11 cellular contexts compared by ENCODE assay signal in the genomic region with DNA sequence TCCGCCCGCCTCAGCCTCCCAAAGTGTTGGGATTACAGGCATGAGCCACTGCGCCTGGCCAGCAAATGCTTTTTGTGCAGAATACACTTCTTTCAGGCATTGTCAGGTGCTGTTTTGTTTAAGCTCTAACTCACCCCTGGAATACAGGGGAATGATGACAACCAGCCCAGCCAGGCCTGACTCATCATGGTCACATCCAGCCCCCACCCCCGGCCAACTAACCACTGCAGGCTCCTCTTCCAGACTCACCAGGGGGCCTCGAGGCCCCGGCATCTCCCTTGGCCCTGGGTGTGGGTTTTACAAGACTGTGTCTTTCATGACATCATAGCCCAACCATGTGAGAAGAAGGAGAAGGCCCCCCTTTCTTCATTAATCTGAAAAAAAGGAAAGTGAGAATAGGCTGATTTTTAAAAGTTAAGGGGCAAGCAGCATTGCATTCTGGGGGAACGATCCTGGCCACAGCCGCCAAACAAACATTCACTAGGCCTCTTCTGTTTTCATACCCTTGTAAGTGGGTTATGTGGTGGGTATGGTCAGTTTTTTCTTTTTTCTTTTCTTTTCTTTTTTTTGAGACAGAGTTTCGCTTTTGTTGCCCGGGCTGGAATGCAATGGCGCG. TPM values are rescaled to one million over a fixed set of nuclear protein-coding genes. Genes with fewer than 3 reads are reported as not detected.
DNase-seq lines count a peak whose midpoint lies in the region; ATAC-seq, FAIRE-seq and TF ChIP-seq lines count a peak whose summit lies in the region.
"Had no signal": no experiment of that assay in that cellular context is flagged by ENCODE, and none has a peak within 500 bp of the region (broad histone marks: within the 10 kb centered on the region; RNA-seq: fewer than 3 reads in every experiment).

No MANE protein-coding gene starts in this region.

- no peaks in the 10 kb centered on the region for H3K4me1 Mint-ChIP-seq in activated CD4-positive, alpha-beta memory T cell treated with anti-CD3 and anti-CD28 coated beads for 36 hours (ENCODE audit: low read depth)
- H3K4me1 Mint-ChIP-seq in activated CD4-positive, alpha-beta memory T cell treated with anti-CD3 and anti-CD28 coated beads, Interleukin-2, amount 10 ng/mL, durations not matched to agents 7 days and 5 days, result peaks cover 2% of the 10 kb centered on the region
- peaks cover 37% of the 10 kb centered on the region for H3K4me1 Mint-ChIP-seq in astrocyte (ENCODE audit: low read depth, unreplicated experiment)

- ATAC-seq in HG03280 (IDR thresholded peaks at IDR 0.05; ENCODE audit: unreplicated experiment) (no peak), GM21576 (IDR thresholded peaks at IDR 0.05; ENCODE audit: unreplicated experiment) (no peak)

- TF ChIP-seq CTCF in astrocyte (IDR thresholded peaks at IDR 0.05; ENCODE audit: insufficient read depth, low read depth, low read length) (no peak), coronary artery (IDR thresholded peaks at IDR 0.05) (no peak)

- H3K4me3 Mint-ChIP-seq in activated CD4-positive, alpha-beta memory T cell treated with anti-CD3 and anti-CD28 coated beads for 36 hours, result no peak overlapping the region
- no peak overlapping the region for H3K4me3 Mint-ChIP-seq in activated CD4-positive, alpha-beta memory T cell treated with anti-CD3 and anti-CD28 coated beads, Interleukin-2, amount 10 ng/mL, durations not matched to agents 7 days and 5 days
- peak overlapping the region; percentile 40 for H3K4me3 Mint-ChIP-seq in astrocyte (ENCODE audit: unreplicated experiment)

- H3K4me1 ChIP-seq in astrocyte (ENCODE audit: insufficient read depth, low read length), result peaks cover 43% of the 10 kb centered on the region

- H3K27ac ChIP-seq in astrocyte (ENCODE audit: low read depth, low read length), result peak overlapping the region; percentile 98
- peak overlapping the region in 1 of 2 donors; percentile 82 for H3K27ac ChIP-seq in coronary artery

- POLR2A ChIA-PET in activated CD4-positive, alpha-beta memory T cell treated with anti-CD3 and anti-CD28 coated beads for 36 hours (lab: Charles Lee), result no interaction called here
- POLR2A ChIA-PET in activated CD4-positive, alpha-beta memory T cell treated with anti-CD3 and anti-CD28 coated beads, Interleukin-2, amount 10 ng/mL, durations not matched to agents 7 days and 5 days (lab: Charles Lee), result no interaction called here

- FAIRE-seq in astrocyte (lab: Jason Lieb, UNC), result peak; percentile 73
- no peak for FAIRE-seq in urothelium cell line (lab: Jason Lieb, UNC)
- FAIRE-seq: frontal cortex had no signal

- no peaks in the 10 kb centered on the region for H3K36me3 Mint-ChIP-seq in activated CD4-positive, alpha-beta memory T cell treated with anti-CD3 and anti-CD28 coated beads for 36 hours
- no peaks in the 10 kb centered on the region for H3K36me3 Mint-ChIP-seq in activated CD4-positive, alpha-beta memory T cell treated with anti-CD3 and anti-CD28 coated beads, Interleukin-2, amount 10 ng/mL, durations not matched to agents 7 days and 5 days (ENCODE audit: low read depth)
- H3K36me3 Mint-ChIP-seq in astrocyte (ENCODE audit: low read depth, unreplicated experiment), result peaks cover 7% of the 10 kb centered on the region

- no peaks in the 10 kb centered on the region for H3K9me3 Mint-ChIP-seq in activated CD4-positive, alpha-beta memory T cell treated with anti-CD3 and anti-CD28 coated beads for 36 hours
- no peaks in the 10 kb centered on the region for H3K9me3 Mint-ChIP-seq in activated CD4-positive, alpha-beta memory T cell treated with anti-CD3 and anti-CD28 coated beads, Interleukin-2, amount 10 ng/mL, durations not matched to agents 7 days and 5 days
- H3K9me3 Mint-ChIP-seq in astrocyte (ENCODE audit: unreplicated experiment), result no peaks in the 10 kb centered on the region

- H3K79me2 ChIP-seq in astrocyte (ENCODE audit: insufficient read depth, low read length), result no peaks in the 10 kb centered on the region

- H3K27me3 Mint-ChIP-seq in activated CD4-positive, alpha-beta memory T cell treated with anti-CD3 and anti-CD28 coated beads for 36 hours, result peaks cover 8% of the 10 kb centered on the region
- H3K27me3 Mint-ChIP-seq in activated CD4-positive, alpha-beta memory T cell treated with anti-CD3 and anti-CD28 coated beads, Interleukin-2, amount 10 ng/mL, durations not matched to agents 7 days and 5 days, result no peaks in the 10 kb centered on the region
- no peaks in the 10 kb centered on the region for H3K27me3 Mint-ChIP-seq in astrocyte (ENCODE audit: low read depth, unreplicated experiment)

- H3K27me3 ChIP-seq in astrocyte (ENCODE audit: insufficient read depth, low read length), result no peaks in the 10 kb centered on the region

- no peaks in the 10 kb centered on the region for H3K9me3 ChIP-seq in astrocyte (ENCODE audit: insufficient read depth, low read depth, low read length)

- peak overlapping the region; percentile 32 for H2AFZ ChIP-seq in astrocyte (ENCODE audit: low read depth, low read length)

- H3K4me3 ChIP-seq in astrocyte (ENCODE audit: insufficient read depth, low read depth, low read length) (no peak overlapping the region), coronary artery (no peak overlapping the region)

- H3K27ac Mint-ChIP-seq in activated CD4-positive, alpha-beta memory T cell treated with anti-CD3 and anti-CD28 coated beads for 36 hours, result no peak overlapping the region
- H3K27ac Mint-ChIP-seq in activated CD4-positive, alpha-beta memory T cell treated with anti-CD3 and anti-CD28 coated beads, Interleukin-2, amount 10 ng/mL, durations not matched to agents 7 days and 5 days, result no peak overlapping the region
- peak overlapping the region; percentile 99 for H3K27ac Mint-ChIP-seq in astrocyte (ENCODE audit: unreplicated experiment)

- peak overlapping the region; percentile 75 for H3K4me2 ChIP-seq in astrocyte (ENCODE audit: low read length)

- H3K36me3 ChIP-seq in astrocyte (ENCODE audit: insufficient read depth, low read length), result no peaks in the 10 kb centered on the region

- CTCF ChIA-PET in activated CD4-positive, alpha-beta memory T cell treated with anti-CD3 and anti-CD28 coated beads for 36 hours (lab: Charles Lee), result no interaction called here
- CTCF ChIA-PET in activated CD4-positive, alpha-beta memory T cell treated with anti-CD3 and anti-CD28 coated beads, Interleukin-2, amount 10 ng/mL, durations not matched to agents 7 days and 5 days (lab: Charles Lee), result interaction anchor here (1.0 kb wide), 1 partner anchor 28 kb away, joined by 3 read pairs; no protein-coding TSS in a partner anchor

- peak; percentile 21 for DNase-seq in activated CD4-positive, alpha-beta memory T cell treated with anti-CD3 and anti-CD28 coated beads for 36 hours
- no peak for DNase-seq in activated CD4-positive, alpha-beta memory T cell treated with anti-CD3 and anti-CD28 coated beads, Interleukin-2, amount 10 ng/mL, durations not matched to agents 7 days and 5 days
- peak; percentile 99 for DNase-seq in astrocyte (ENCODE audit: low read depth)
- peak; percentile 60 for DNase-seq in iPS-NIHi11 (ENCODE audit: low spot score)
- DNase-seq in urothelium cell line (ENCODE audit: low spot score), result peak; percentile 95
- no peak for DNase-seq in coronary artery (ENCODE audit: low spot score)
- DNase-seq: NCI-H2081 treated with DMSO at 0.1 percent for 48 hours had no signal

- H3K9ac ChIP-seq in astrocyte (ENCODE audit: low read length), result peak overlapping the region; percentile 87

- intact Hi-C loops in activated CD4-positive, alpha-beta memory T cell treated with anti-CD3 and anti-CD28 coated beads for 36 hours (cut with micrococcal nuclease), result no loop called here

- H4K20me1 ChIP-seq in astrocyte (ENCODE audit: insufficient read depth, low read length), result no peaks in the 10 kb centered on the region

RNA-seq across cellular contexts. Expression of a gene that starts 35.6 kb away (rescaled TPM):
- not detected for total RNA-seq in activated CD4-positive, alpha-beta memory T cell treated with anti-CD3 and anti-CD28 coated beads for 36 hours
- not detected for total RNA-seq in activated CD4-positive, alpha-beta memory T cell treated with anti-CD3 and anti-CD28 coated beads, Interleukin-2, amount 10 ng/mL, durations not matched to agents 7 days and 5 days
- total RNA-seq in astrocyte, result 148 and 179 TPM in 2 replicates

RNA-seq across cellular contexts. Expression of a gene that starts 40.8 kb away (rescaled TPM):
- total RNA-seq in activated CD4-positive, alpha-beta memory T cell treated with anti-CD3 and anti-CD28 coated beads for 36 hours, result not detected
- not detected for total RNA-seq in activated CD4-positive, alpha-beta memory T cell treated with anti-CD3 and anti-CD28 coated beads, Interleukin-2, amount 10 ng/mL, durations not matched to agents 7 days and 5 days
- not detected in 2 replicates for total RNA-seq in astrocyte
- total RNA-seq: activated CD8-positive, alpha-beta memory T cell treated with anti-CD3 and anti-CD28 coated beads for 36 hours; frontal cortex had no signal

RNA-seq across cellular contexts. Expression of a gene that starts 41.4 kb away (rescaled TPM):
- total RNA-seq in activated CD4-positive, alpha-beta memory T cell treated with anti-CD3 and anti-CD28 coated beads for 36 hours, result under 1 TPM; 0.61 to 0.83 TPM
- total RNA-seq in activated CD4-positive, alpha-beta memory T cell treated with anti-CD3 and anti-CD28 coated beads, Interleukin-2, amount 10 ng/mL, durations not matched to agents 7 days and 5 days, result under 1 TPM; 0.28 to 0.76 TPM
- 14.5 and 20.8 TPM in 2 replicates for total RNA-seq in astrocyte

RNA-seq across cellular contexts. Expression of a gene that starts 49.2 kb away (rescaled TPM):
- total RNA-seq in activated CD4-positive, alpha-beta memory T cell treated with anti-CD3 and anti-CD28 coated beads for 36 hours, result 1,000 to 10,000 TPM; 2,083 to 2,096 TPM
- total RNA-seq in activated CD4-positive, alpha-beta memory T cell treated with anti-CD3 and anti-CD28 coated beads, Interleukin-2, amount 10 ng/mL, durations not matched to agents 7 days and 5 days, result 1,000 to 10,000 TPM; 1,297 to 1,317 TPM
- 1,209 and 1,259 TPM in 2 replicates for total RNA-seq in astrocyte

RNA-seq across cellular contexts. Expression of a gene that starts 49.4 kb away (rescaled TPM):
- 100 to 1,000 TPM; 104 to 108 TPM for total RNA-seq in activated CD4-positive, alpha-beta memory T cell treated with anti-CD3 and anti-CD28 coated beads for 36 hours
- 10 to 100 TPM; 76.6 to 79.4 TPM for total RNA-seq in activated CD4-positive, alpha-beta memory T cell treated with anti-CD3 and anti-CD28 coated beads, Interleukin-2, amount 10 ng/mL, durations not matched to agents 7 days and 5 days
- total RNA-seq in astrocyte, result 56.0 and 57.0 TPM in 2 replicates

Comparison
In these comparisons a context has a peak if more than half of its experiments do, and no peak if none do; other contexts are left out.
1. DNase-seq: peak in activated CD4-positive, alpha-beta memory T cell treated with anti-CD3 and anti-CD28 coated beads for 36 hours (single experiment), astrocyte (single experiment), iPS-NIHi11 (single experiment) and urothelium cell line (single experiment); none in activated CD4-positive, alpha-beta memory T cell treated with anti-CD3 and anti-CD28 coated beads, Interleukin-2, amount 10 ng/mL, durations not matched to agents 7 days and 5 days (single experiment) and coronary artery (single experiment).
2. RNA of a gene that starts 35.6 kb away (total RNA-seq): 148 to 179 TPM in astrocyte; not detected in activated CD4-positive, alpha-beta memory T cell treated with anti-CD3 and anti-CD28 coated beads for 36 hours and not detected in activated CD4-positive, alpha-beta memory T cell treated with anti-CD3 and anti-CD28 coated beads, Interleukin-2, amount 10 ng/mL, durations not matched to agents 7 days and 5 days; every median in the first group is over 100 times any median in the second.